14 cellular contexts compared by ENCODE assay signal in genomic region chr2:98161202-98161601, GRCh38.
"Had no signal": no experiment of that assay in that cellular context is flagged by ENCODE, and none has a peak within 500 bp of the region (broad histone marks: within the 10 kb centered on the region; RNA-seq: fewer than 3 reads in every experiment).

No MANE protein-coding gene starts in this region.

- H3K4me3 Mint-ChIP-seq: activated CD4-positive, alpha-beta memory T cell treated with anti-CD3 and anti-CD28 coated beads, Interleukin-2, amount 10 ng/mL, durations not matched to agents 7 days and 5 days; activated T-helper 1 cell treated with anti-CD3 and anti-CD28 coated beads, Interleukin-12 subunit alpha, Interleukin-12 subunit beta, Interleukin-2, Interleukin-4 antibody, amounts not matched to agents 30 ng/mL and 10 ng/mL and 1 ng/mL, durations not matched to agents 14 hours and 24 hours and 36 hours; dendritic cell treated with granulocyte-macrophage colony-stimulating factor and Interleukin-4, amounts not matched to agents 40 ng/mL and 50 ng/mL, for 4 days; effector memory CD8-positive, alpha-beta T cell had no signal

- H3K4me1 ChIP-seq: right lobe of liver, SJSA1 had no signal

- H3K9me3 ChIP-seq: neutrophil, right lobe of liver, SJSA1, suprapubic skin had no signal

- H3K27ac Mint-ChIP-seq: activated CD4-positive, alpha-beta memory T cell treated with anti-CD3 and anti-CD28 coated beads, Interleukin-2, amount 10 ng/mL, durations not matched to agents 7 days and 5 days; activated T-helper 1 cell treated with anti-CD3 and anti-CD28 coated beads, Interleukin-12 subunit alpha, Interleukin-12 subunit beta, Interleukin-2, Interleukin-4 antibody, amounts not matched to agents 30 ng/mL and 10 ng/mL and 1 ng/mL, durations not matched to agents 14 hours and 24 hours and 36 hours; dendritic cell treated with granulocyte-macrophage colony-stimulating factor and Interleukin-4, amounts not matched to agents 40 ng/mL and 50 ng/mL, for 4 days; effector memory CD8-positive, alpha-beta T cell had no signal

- H3K9me3 Mint-ChIP-seq: activated CD4-positive, alpha-beta memory T cell treated with anti-CD3 and anti-CD28 coated beads, Interleukin-2, amount 10 ng/mL, durations not matched to agents 7 days and 5 days; activated T-helper 1 cell treated with anti-CD3 and anti-CD28 coated beads, Interleukin-12 subunit alpha, Interleukin-12 subunit beta, Interleukin-2, Interleukin-4 antibody, amounts not matched to agents 30 ng/mL and 10 ng/mL and 1 ng/mL, durations not matched to agents 14 hours and 24 hours and 36 hours; dendritic cell treated with granulocyte-macrophage colony-stimulating factor and Interleukin-4, amounts not matched to agents 40 ng/mL and 50 ng/mL, for 4 days; effector memory CD8-positive, alpha-beta T cell had no signal

- H3K4me1 Mint-ChIP-seq: activated CD4-positive, alpha-beta memory T cell treated with anti-CD3 and anti-CD28 coated beads, Interleukin-2, amount 10 ng/mL, durations not matched to agents 7 days and 5 days had no signal

- DNase-seq: activated CD4-positive, alpha-beta memory T cell treated with anti-CD3 and anti-CD28 coated beads, Interleukin-2, amount 10 ng/mL, durations not matched to agents 7 days and 5 days; activated CD8-positive, alpha-beta memory T cell treated with anti-CD3 and anti-CD28 coated beads, Interleukin-2, amount 50 U/mL, for 48 hours; activated naive CD4-positive, alpha-beta T cell; effector memory CD8-positive, alpha-beta T cell; head of caudate nucleus; islet precursor cell; right lobe of liver; stimulated activated naive CD4-positive, alpha-beta T cell; T-helper 9 cell had no signal

- H3K4me3 ChIP-seq: right lobe of liver, SJSA1, suprapubic skin had no signal

- H3K27me3 ChIP-seq: right lobe of liver, SJSA1, suprapubic skin had no signal

- H3K27ac ChIP-seq: neutrophil, right lobe of liver, SJSA1, suprapubic skin had no signal

- H3K36me3 ChIP-seq: neutrophil, right lobe of liver, SJSA1, suprapubic skin had no signal

- ATAC-seq: effector memory CD8-positive, alpha-beta T cell; right lobe of liver had no signal
